Comparison of ENCODE assay signal across 10 cellular contexts in the genomic region with DNA sequence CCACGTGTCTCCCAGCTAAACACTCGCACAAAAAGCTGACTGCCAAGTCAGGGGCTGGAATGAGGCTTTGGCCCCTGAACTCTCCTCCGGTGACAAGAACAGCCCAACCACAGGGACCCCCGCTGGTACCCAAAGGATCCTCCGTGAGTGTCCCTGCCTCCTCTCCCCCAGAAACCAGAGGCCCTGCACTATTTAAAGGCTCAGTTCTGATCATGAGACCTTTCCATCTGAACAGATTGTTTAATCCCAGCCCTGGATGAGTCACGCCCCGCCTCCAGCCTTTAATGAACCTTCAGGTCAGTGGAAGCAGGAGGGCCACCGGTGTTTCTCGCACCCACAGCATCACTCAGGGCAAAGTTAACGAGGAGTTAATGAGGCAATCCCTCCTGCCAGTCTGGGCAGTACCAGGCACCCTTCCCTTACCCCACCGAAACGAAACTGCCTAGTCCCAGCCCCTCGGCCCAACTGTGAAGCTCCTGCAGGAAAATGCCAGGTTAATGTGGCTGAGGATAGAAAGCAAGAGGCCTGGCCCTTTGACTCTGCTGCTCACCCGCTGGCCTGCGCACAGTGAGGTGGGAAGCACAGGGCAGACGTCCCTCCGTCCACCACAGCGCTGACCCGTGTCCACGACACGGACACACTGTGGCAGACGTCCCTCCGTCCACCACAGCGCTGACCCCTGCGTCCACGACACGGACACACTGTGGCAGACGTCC. TPM values are rescaled to one million over a fixed set of nuclear protein-coding genes. Genes with fewer than 3 reads are reported as not detected.
A peak's percentile ranks its signal among the peaks of the same experiment; 100 is the strongest.
DNase-seq lines count a peak whose midpoint lies in the region; ATAC-seq and TF ChIP-seq lines count a peak whose summit lies in the region.
"Had no signal": no experiment of that assay in that cellular context is flagged by ENCODE, and none has a peak within 500 bp of the region (broad histone marks: within the 10 kb centered on the region; RNA-seq: fewer than 3 reads in every experiment).

No MANE protein-coding gene starts in this region.

- H3F3A ChIP-seq in PC-9 (ENCODE audit: insufficient read depth, low read depth): no peaks in the 10 kb centered on the region

- CTCF ChIA-PET in PC-9 (lab: Charles Lee): no interaction called here

- intact Hi-C loops in PC-9 (cut with micrococcal nuclease; ENCODE audit: unreplicated experiment): no loop called here

- H3K4me1 ChIP-seq in PC-9 (replicated peaks; ENCODE audit: insufficient read depth): no peaks in the 10 kb centered on the region

- H3K9me3 ChIP-seq in PC-9 (ENCODE audit: insufficient read depth, low read depth): no peaks in the 10 kb centered on the region

- DNase-seq in DMS 273 (lab: John Stamatoyannopoulos, UW; ENCODE audit: unreplicated experiment) (peak; percentile 38), DMS 273 treated with DMSO at 0.1 percent for 48 hours (lab: John Stamatoyannopoulos, UW) (no peak), myocyte (ENCODE audit: low read depth) (peak; percentile 83), PC-9 (no peak), 8988T (no peak), epidermal melanocyte (ENCODE audit: insufficient read length, low spot score) (no peak), NOMO-1 treated with dmso at 0.1 percent for 144 hours (lab: John Stamatoyannopoulos, UW; ENCODE audit: unreplicated experiment) (no peak)
- DNase-seq: NCI-H1417 treated with DMSO at 0.1 percent for 48 hours had no signal

- no peaks in the 10 kb centered on the region for H3K36me3 ChIP-seq in PC-9 (ENCODE audit: low read depth)

- no peak overlapping the region for H3K4me3 ChIP-seq in PC-9

- POLR2A ChIA-PET in PC-9 (lab: Charles Lee; ENCODE audit: unreplicated experiment): no interaction called here

- no TSS peak for BruUV-seq in PC-9 (replicated peaks; lab: Mats Ljungman, UMichigan)

- no peak overlapping the region for H2AFZ ChIP-seq in PC-9

- no peaks in the 10 kb centered on the region for H3K9me2 ChIP-seq in PC-9 (ENCODE audit: insufficient read depth)

- no peak overlapping the region for H3K4me2 ChIP-seq in PC-9

- H3K27me3 ChIP-seq in PC-9 (ENCODE audit: insufficient read depth, low read depth): no peaks in the 10 kb centered on the region

- ATAC-seq in esophagus mucosa: peak; percentile 38

- no peak for TF ChIP-seq CTCF in PC-9 (conservative IDR thresholded peaks at IDR 0.05)

- H3K27ac ChIP-seq in PC-9: no peak overlapping the region
- H3K27ac ChIP-seq: 22Rv1 had no signal

- no peaks in the 10 kb centered on the region for H3K79me2 ChIP-seq in PC-9 (ENCODE audit: low read depth)

- H4K20me1 ChIP-seq in PC-9 (ENCODE audit: insufficient read depth): peaks cover 9% of the 10 kb centered on the region; the same call in 1 of the 2 replicates

RNA-seq across cellular contexts. Expression of gene TIMM22, which starts 32.4 kb away (rescaled TPM):
- total RNA-seq in esophagus mucosa: 9.4 TPM
- 35.8 and 36.7 TPM in 2 replicates for total RNA-seq in myocyte
- 24.9 TPM for polyA plus RNA-seq in myocyte (2012)
- 11.5 and 11.6 TPM in 2 replicates for total RNA-seq in PC-9 (2021)

RNA-seq across cellular contexts. Expression of gene NXN, which starts 49.8 kb away (rescaled TPM):
- total RNA-seq in esophagus mucosa: 30.8 TPM
- 9.6 and 17.2 TPM in 2 replicates for total RNA-seq in myocyte
- polyA plus RNA-seq in myocyte (2012): 30.1 TPM
- 59.8 and 60.1 TPM in 2 replicates for total RNA-seq in PC-9 (2021)

Comparison
In these comparisons a context has a peak if more than half of its experiments do, and no peak if none do; other contexts are left out.
1. DNase-seq: peak in DMS 273 (single experiment) and myocyte (single experiment); none in DMS 273 treated with DMSO at 0.1 percent for 48 hours (single experiment), PC-9 (0 of 2), 8988T (single experiment), epidermal melanocyte (single experiment) and NOMO-1 treated with dmso at 0.1 percent for 144 hours (single experiment).